Comparison of ENCODE assay signal across 8 cellular contexts in genomic region chr1:54763814-54764131, GRCh38. TPM values are rescaled to one million over a fixed set of nuclear protein-coding genes. Genes with fewer than 3 reads are reported as not detected.
A peak's percentile ranks its signal among the peaks of the same experiment; 100 is the strongest.
DNase-seq lines count a peak whose midpoint lies in the region; ATAC-seq, FAIRE-seq and TF ChIP-seq lines count a peak whose summit lies in the region.

No MANE protein-coding gene starts in this region.

- no peak for TF ChIP-seq RAD21 in GM12878 (IDR thresholded peaks at IDR 0.05; ENCODE audit: insufficient read depth, low read depth, low read length)

- TF ChIP-seq EP300 in GM12878 (IDR thresholded peaks at IDR 0.05; ENCODE audit: borderline replicate concordance in 1 of 2, control insufficient read depth in 1 of 2, low read depth in 2 of 2, low read length in 2 of 2) = no peak

- TF ChIP-seq POLR2A in GM12878 (IDR thresholded peaks at IDR 0.05; ENCODE audit: low read depth, low read length) = no peak

- no peaks in the 10 kb centered on the region for H4K20me1 ChIP-seq in GM12878 (ENCODE audit: control insufficient read depth, insufficient read depth)

- H3K27me3 ChIP-seq in HUES48 (ENCODE audit: control insufficient read depth, insufficient read depth, low read length) = no peaks in the 10 kb centered on the region
- H3K27me3 ChIP-seq in GM12878 (replicated peaks in 1 of 2; ENCODE audit: control insufficient read depth in 2 of 2, insufficient read depth in 2 of 2, low read length in 1 of 2) = no peaks in the 10 kb centered on the region

- peak overlapping the region; percentile 65 for H3K27ac ChIP-seq in HUES48 (ENCODE audit: low read depth, low read length)
- H3K27ac ChIP-seq in GM12878 (ENCODE audit: control insufficient read depth, insufficient read depth) = peak overlapping the region; percentile 71
- peak overlapping the region; percentile 61 for H3K27ac ChIP-seq in mesodermal cell (ENCODE audit: low read depth, low read length, severe bottlenecking)

- H3K9ac ChIP-seq in HUES48 (ENCODE audit: low read depth, low read length) = peak overlapping the region; percentile 86
- peak overlapping the region; percentile 92 for H3K9ac ChIP-seq in GM12878 (ENCODE audit: control insufficient read depth, insufficient read depth, low read length)

- peaks cover 17% of the 10 kb centered on the region for H3K79me2 ChIP-seq in GM12878 (ENCODE audit: control insufficient read depth, insufficient read depth, low read length)

- H2AFZ ChIP-seq in GM12878 (ENCODE audit: control insufficient read depth, low read depth, low read length) = peak overlapping the region; percentile 46

- intact Hi-C loops in GM12878 (cut with micrococcal nuclease; ENCODE audit: unreplicated experiment) = loop anchor here (2.0 kb wide), 2 partner anchors 37 to 49 kb away; partner anchors contain the start of genes TTC22 and TTC4

- peaks cover 2% of the 10 kb centered on the region; the same call in 1 of the 2 replicates for H3K4me1 ChIP-seq in HUES48 (ENCODE audit: control insufficient read depth, insufficient read depth, low read length)
- peaks cover 9% of the 10 kb centered on the region for H3K4me1 ChIP-seq in GM12878 (ENCODE audit: control insufficient read depth, insufficient read depth, low read length)
- H3K4me1 ChIP-seq in mesodermal cell (ENCODE audit: control insufficient read depth, insufficient read depth, low read length, poor library complexity, severe bottlenecking) = no peaks in the 10 kb centered on the region

- in situ Hi-C loops in GM12878 (cut with MboI) = no loop called here

- SMC1A ChIA-PET in GM12878 (lab: Charles Lee; ENCODE audit: uncharacterized antibody, unreplicated experiment) = no interaction called here

- whole genome bisulfite sequencing in GM12878 (ENCODE audit: insufficient coverage, insufficient replicate concordance, low lambda C conversion rate, missing lambda C conversion rate) = 14% methylated on average over 11 of the region's 11 CpGs
- 0 to 3% methylated on average over 4 to 9 of the region's 11 CpGs for WGBS in mesodermal cell (ENCODE audit: insufficient coverage in 2 of 2), 2 experiments

- no peak for TF ChIP-seq CTCF in AG09309 (IDR thresholded peaks at IDR 0.05; ENCODE audit: control insufficient read depth, insufficient read depth, low read depth, low read length, missing control alignments)
- no peak for TF ChIP-seq CTCF in GM12878 (IDR thresholded peaks at IDR 0.05 in 2 of 3, conservative IDR thresholded peaks at IDR 0.05 in 1 of 3; ENCODE audit: control insufficient read depth in 2 of 3, extremely low read depth in 1 of 3, insufficient read depth in 1 of 3, low read depth in 3 of 3, low read length in 3 of 3)

- POLR2A ChIA-PET in GM12878 (lab: Charles Lee) = no interaction called here

- ATAC-seq in GM12878 (peak; percentile 13), HG02610 (IDR thresholded peaks at IDR 0.05; ENCODE audit: unreplicated experiment) (no peak)

- RAD21 ChIA-PET in GM12878 (lab: Charles Lee; ENCODE audit: unreplicated experiment) = no interaction called here

- H3K4me3 ChIP-seq in AG09309 (ENCODE audit: control insufficient read depth, low read depth, low read length) (peak overlapping the region; percentile 87), HUES48 (ENCODE audit: low read depth, low read length) (peak overlapping the region; percentile 93), GM12878 (peak overlapping the region; percentile 99), mesodermal cell (ENCODE audit: extremely low read depth, insufficient read depth, low read length, poor library complexity, severe bottlenecking) (peak overlapping the region; percentile 76)

- FAIRE-seq in GM12878 (lab: Jason Lieb, UNC) = no peak

- BruUV-seq in GM12878 (replicated peaks; lab: Mats Ljungman, UMichigan) = TSS peak; percentile 93

- DNase-seq in AG09309 (ENCODE audit: low read depth) = no peak
- DNase-seq in GM12878 (ENCODE audit: low read depth, low spot score) = no peak
- no peak for DNase-seq in SK-N-DZ (ENCODE audit: low spot score)
- no peak for DNase-seq in SIG-M5 (lab: John Stamatoyannopoulos, UW)
- DNase-seq in activated CD4-positive, CD25-positive, alpha-beta regulatory T cell (lab: John Stamatoyannopoulos, UW) = no peak

- CTCF ChIA-PET in GM12878 (lab: Yijun Ruan, JAX) = interaction anchor here (0.7 to 8.9 kb wide), 4 partner anchors 8 to 42 kb away, joined by 3 to 60 read pairs (median 4); partner anchors contain the start of gene TTC22

- H3K9me3 ChIP-seq in HUES48 (ENCODE audit: control insufficient read depth, insufficient read depth, low read length) (no peaks in the 10 kb centered on the region), GM12878 (replicated peaks; ENCODE audit: control insufficient read depth, insufficient read depth, low read length) (no peaks in the 10 kb centered on the region), mesodermal cell (ENCODE audit: control insufficient read depth, low read length) (no peaks in the 10 kb centered on the region)

- H3K4me2 ChIP-seq in GM12878 (ENCODE audit: control insufficient read depth, insufficient read depth) = peak overlapping the region; percentile 82

- H3K36me3 ChIP-seq in HUES48 (ENCODE audit: control insufficient read depth, insufficient read depth, low read length) (peaks cover 2% of the 10 kb centered on the region), GM12878 (ENCODE audit: control insufficient read depth in 2 of 2, insufficient read depth in 2 of 2, low read length in 1 of 2) (peaks cover 0 to under 1% of the 10 kb centered on the region in 2 experiments; a peak in 1 of 4 replicates), mesodermal cell (ENCODE audit: control insufficient read depth, insufficient read depth, low read length) (peaks cover 4% of the 10 kb centered on the region)

RNA-seq across cellular contexts. Expression of gene PARS2, which starts 0.6 kb away (rescaled TPM):
- 7.4 and 7.6 TPM in 2 replicates for total RNA-seq in GM12878 (2013; cell fraction: nucleolus; rRNA removed)
- total RNA-seq in GM12878 (2014; rRNA removed) (8.2 and 9.1 TPM in 2 replicates), GM12878 (2014; rRNA removed; fragmentation: Illumina TruSeq; extraction: Trizol) (4.4 and 4.8 TPM in 2 replicates), GM12878 (2021) (7.1 and 7.6 TPM in 2 replicates)
- polyA plus RNA-seq in GM12878 (2011; ENCODE audit: low read depth) = 1.3 TPM
- polyA plus RNA-seq in GM12878 (2011; rRNA removed) (2.9 and 4.6 TPM in 2 replicates), GM12878 (2014; fragmentation: Illumina TruSeq; extraction: Trizol) (5.1 and 6.6 TPM in 2 replicates), GM12878 (2014; fragmentation: Nextera tagmentation; extraction: Ambion mirVana) (1 to 10 TPM; 3.7 to 4.3 TPM), GM12878 (2014; rRNA removed) (5.2 and 6.5 TPM in 2 replicates), GM12878 (2016; fragmentation: Nextera tagmentation; extraction: Ambion mirVana) (10 to 100 TPM; 10.2 to 12.2 TPM)
- polyA plus RNA-seq in GM12878 (2011; cell fraction: cytosol; rRNA removed) = 6.6 and 7.1 TPM in 2 replicates
- 3.8 and 4.1 TPM in 2 replicates for polyA plus RNA-seq in GM12878 (2011; cell fraction: nucleus; rRNA removed)
- polyA plus RNA-seq in GM12878 (2012) = 1.3 and 5.0 TPM in 2 replicates
- 7.8 and 10.3 TPM in 2 replicates for polyA minus RNA-seq in GM12878 (2011; rRNA and poly(A)+ RNA removed)
- 1.3 and 2.4 TPM in 2 replicates for polyA minus RNA-seq in GM12878 (2011; cell fraction: cytosol; rRNA and poly(A)+ RNA removed)
- polyA minus RNA-seq in GM12878 (2011; cell fraction: nucleus; rRNA and poly(A)+ RNA removed) = 3.3 and 4.9 TPM in 2 replicates
- 6.8 TPM for polyA plus RNA-seq in mesodermal cell (2013, experiment 1 of 2)
- polyA plus RNA-seq in mesodermal cell (2013, experiment 2 of 2) = 6.8 TPM
- 5.8 and 7.8 TPM in 2 replicates for polyA plus RNA-seq in SK-N-DZ (2014; cell fraction: cytosol; rRNA removed)
- 1.7 and 1.8 TPM in 2 replicates for polyA plus RNA-seq in SK-N-DZ (2014; cell fraction: nucleus; rRNA removed)

RNA-seq across cellular contexts. Expression of gene TTC22, which starts 37.4 kb away (rescaled TPM):
- 3.4 and 3.8 TPM in 2 replicates for total RNA-seq in GM12878 (2013; cell fraction: nucleolus; rRNA removed)
- total RNA-seq in GM12878 (2014; rRNA removed) (3.7 and 4.0 TPM in 2 replicates), GM12878 (2014; rRNA removed; fragmentation: Illumina TruSeq; extraction: Trizol) (1.9 and 2.2 TPM in 2 replicates), GM12878 (2021) (4.2 and 5.1 TPM in 2 replicates)
- polyA plus RNA-seq in GM12878 (2011; ENCODE audit: low read depth) = 1.1 TPM
- polyA plus RNA-seq in GM12878 (2011; rRNA removed) (0.35 and 0.72 TPM in 2 replicates), GM12878 (2014; fragmentation: Illumina TruSeq; extraction: Trizol) (3.0 TPM in 2 replicates), GM12878 (2014; fragmentation: Nextera tagmentation; extraction: Ambion mirVana) (under 1 TPM; 0.64 to 0.89 TPM), GM12878 (2014; rRNA removed) (3.4 and 3.6 TPM in 2 replicates), GM12878 (2016; fragmentation: Nextera tagmentation; extraction: Ambion mirVana) (1 to 10 TPM; 1.1 to 1.9 TPM)
- 0.92 and 1.1 TPM in 2 replicates for polyA plus RNA-seq in GM12878 (2011; cell fraction: cytosol; rRNA removed)
- polyA plus RNA-seq in GM12878 (2011; cell fraction: nucleus; rRNA removed) = 1.8 and 2.2 TPM in 2 replicates
- polyA plus RNA-seq in GM12878 (2012) = 1.5 and 1.7 TPM in 2 replicates
- 0.82 and 1.0 TPM in 2 replicates for polyA minus RNA-seq in GM12878 (2011; rRNA and poly(A)+ RNA removed)
- 0.40 and 0.42 TPM in 2 replicates for polyA minus RNA-seq in GM12878 (2011; cell fraction: cytosol; rRNA and poly(A)+ RNA removed)
- polyA minus RNA-seq in GM12878 (2011; cell fraction: nucleus; rRNA and poly(A)+ RNA removed) = 0.48 and 1.5 TPM in 2 replicates
- polyA plus RNA-seq in mesodermal cell (2013, experiment 1 of 2) = not detected
- not detected for polyA plus RNA-seq in mesodermal cell (2013, experiment 2 of 2)
- 0.07 TPM in 1 of 2 replicates, not detected in the other for polyA plus RNA-seq in SK-N-DZ (2014; cell fraction: cytosol; rRNA removed)
- 0.05 TPM in 1 of 2 replicates, not detected in the other for polyA plus RNA-seq in SK-N-DZ (2014; cell fraction: nucleus; rRNA removed)

RNA-seq across cellular contexts. Expression of gene TTC4, which starts 48.1 kb away (rescaled TPM):
- 44.5 and 45.8 TPM in 2 replicates for total RNA-seq in GM12878 (2013; cell fraction: nucleolus; rRNA removed)
- 26.4 and 32.2 TPM in 2 replicates for total RNA-seq in GM12878 (2014; rRNA removed)
- total RNA-seq in GM12878 (2014; rRNA removed; fragmentation: Illumina TruSeq; extraction: Trizol) = 38.1 and 50.5 TPM in 2 replicates
- 25.6 and 26.8 TPM in 2 replicates for total RNA-seq in GM12878 (2021)
- polyA plus RNA-seq in GM12878 (2011; ENCODE audit: low read depth) = 16.1 TPM
- polyA plus RNA-seq in GM12878 (2011; rRNA removed) = 29.0 and 33.0 TPM in 2 replicates
- 27.8 and 31.5 TPM in 2 replicates for polyA plus RNA-seq in GM12878 (2011; cell fraction: cytosol; rRNA removed)
- polyA plus RNA-seq in GM12878 (2011; cell fraction: nucleus; rRNA removed) = 16.2 and 18.1 TPM in 2 replicates
- 15.1 and 15.5 TPM in 2 replicates for polyA plus RNA-seq in GM12878 (2012)
- polyA plus RNA-seq in GM12878 (2014; fragmentation: Illumina TruSeq; extraction: Trizol) = 41.4 and 87.0 TPM in 2 replicates
- 10 to 100 TPM; 28.8 to 50.1 TPM for polyA plus RNA-seq in GM12878 (2014; fragmentation: Nextera tagmentation; extraction: Ambion mirVana)
- polyA plus RNA-seq in GM12878 (2014; rRNA removed) = 22.0 and 23.4 TPM in 2 replicates
- 10 to 100 TPM; 39.0 to 41.4 TPM for polyA plus RNA-seq in GM12878 (2016; fragmentation: Nextera tagmentation; extraction: Ambion mirVana)
- 25.5 and 27.8 TPM in 2 replicates for polyA minus RNA-seq in GM12878 (2011; rRNA and poly(A)+ RNA removed)
- 7.9 and 8.3 TPM in 2 replicates for polyA minus RNA-seq in GM12878 (2011; cell fraction: cytosol; rRNA and poly(A)+ RNA removed)
- polyA minus RNA-seq in GM12878 (2011; cell fraction: nucleus; rRNA and poly(A)+ RNA removed) = 11.2 and 18.8 TPM in 2 replicates
- polyA plus RNA-seq in mesodermal cell (2013, experiment 1 of 2) = 18.7 TPM
- polyA plus RNA-seq in mesodermal cell (2013, experiment 2 of 2) = 21.1 TPM
- polyA plus RNA-seq in SK-N-DZ (2014; cell fraction: cytosol; rRNA removed) = 20.1 and 23.0 TPM in 2 replicates
- 15.2 and 17.1 TPM in 2 replicates for polyA plus RNA-seq in SK-N-DZ (2014; cell fraction: nucleus; rRNA removed)
